Comparison of ENCODE assay signal across 8 cellular contexts in genomic region chr10:101467286-101467770, GRCh38.
A peak's percentile ranks its signal among the peaks of the same experiment; 100 is the strongest.
DNase-seq lines count a peak whose midpoint lies in the region; ATAC-seq and TF ChIP-seq lines count a peak whose summit lies in the region.

No MANE protein-coding gene starts in this region.

- no peak overlapping the region for H3K27ac Mint-ChIP-seq in naive thymus-derived CD4-positive, alpha-beta T cell

- H3K9ac ChIP-seq in GM23248: no peak overlapping the region

- peaks cover 5% of the 10 kb centered on the region for H3K4me1 ChIP-seq in GM23248 (ENCODE audit: insufficient read depth)
- H3K4me1 ChIP-seq in naive thymus-derived CD4-positive, alpha-beta T cell (ENCODE audit: control insufficient read depth in 2 of 2, insufficient read depth in 2 of 2, low read length in 2 of 2): no peaks in the 10 kb centered on the region

- H3K27me3 Mint-ChIP-seq in naive thymus-derived CD4-positive, alpha-beta T cell: peaks cover 0 to 3% (median 0%) of the 10 kb centered on the region in 5 donors

- peak overlapping the region; percentile 15 for H3K4me2 ChIP-seq in GM23248 (ENCODE audit: unreplicated experiment)

- CTCF ChIA-PET in naive thymus-derived CD4-positive, alpha-beta T cell (lab: Charles Lee): interaction anchor here (0.6 to 2.6 kb wide), 14 partner anchors 11 to 1487 kb away, joined by 3 to 28 read pairs (median 4); no protein-coding TSS in a partner anchor

- H3K4me3 ChIP-seq in GM23248: no peak overlapping the region
- no peak overlapping the region for H3K4me3 ChIP-seq in WERI-Rb-1 (ENCODE audit: low read depth, low read length)
- H3K4me3 ChIP-seq in naive thymus-derived CD4-positive, alpha-beta T cell (ENCODE audit: low read length): no peak overlapping the region

- H2AFZ ChIP-seq in GM23248: no peak overlapping the region

- H3F3A ChIP-seq in GM23248 (ENCODE audit: insufficient read depth): peaks cover 11% of the 10 kb centered on the region; the same call in 1 of the 2 replicates

- no peaks in the 10 kb centered on the region; the same call in 1 of the 2 replicates for H4K20me1 ChIP-seq in GM23248 (ENCODE audit: insufficient read depth)

- no peak overlapping the region for H3K4me3 Mint-ChIP-seq in naive thymus-derived CD4-positive, alpha-beta T cell

- H3K27me3 ChIP-seq in GM23248 (replicated peaks; ENCODE audit: insufficient read depth): no peaks in the 10 kb centered on the region
- H3K27me3 ChIP-seq in WERI-Rb-1 (ENCODE audit: insufficient read depth, low read depth, severe bottlenecking): no peaks in the 10 kb centered on the region
- H3K27me3 ChIP-seq in naive thymus-derived CD4-positive, alpha-beta T cell (ENCODE audit: control insufficient read depth in 2 of 2, insufficient read depth in 2 of 2, low read length in 2 of 2): no peaks in the 10 kb centered on the region

- in situ Hi-C loops in GM23248 (cut with MboI): no loop called here

- H3K9me3 Mint-ChIP-seq in naive thymus-derived CD4-positive, alpha-beta T cell: no peaks in the 10 kb centered on the region

- no peaks in the 10 kb centered on the region for H3K9me2 ChIP-seq in GM23248 (ENCODE audit: insufficient read depth)

- H3K9me3 ChIP-seq in GM23248 (ENCODE audit: low read depth) (no peaks in the 10 kb centered on the region), WERI-Rb-1 (ENCODE audit: severe bottlenecking) (no peaks in the 10 kb centered on the region)
- no peaks in the 10 kb centered on the region for H3K9me3 ChIP-seq in naive thymus-derived CD4-positive, alpha-beta T cell (ENCODE audit: control insufficient read depth in 2 of 3, low read length in 3 of 3)

- no peaks in the 10 kb centered on the region for H3K79me2 ChIP-seq in GM23248 (ENCODE audit: insufficient read depth)

- peaks cover 0 to 8% (median 0%) of the 10 kb centered on the region in 5 donors for H3K36me3 Mint-ChIP-seq in naive thymus-derived CD4-positive, alpha-beta T cell

- peaks cover 0 to 12% (median 9%) of the 10 kb centered on the region in 7 donors for H3K4me1 Mint-ChIP-seq in naive thymus-derived CD4-positive, alpha-beta T cell

- DNase-seq in COLO668 (lab: John Stamatoyannopoulos, UW; ENCODE audit: unreplicated experiment) (peak; percentile 5), GM23248 (peak; percentile 86), NCI-H2196 (lab: John Stamatoyannopoulos, UW; ENCODE audit: unreplicated experiment) (peak; percentile 47), WERI-Rb-1 (peak; percentile 56), NK-92 (lab: John Stamatoyannopoulos, UW; ENCODE audit: unreplicated experiment) (no peak)
- peak in 7 of 9 donors; percentile 22 to 64 (median 52) for DNase-seq in naive thymus-derived CD4-positive, alpha-beta T cell

- H3K27ac ChIP-seq in GM23248 (no peak overlapping the region), WERI-Rb-1 (peak overlapping the region; percentile 92)
- H3K27ac ChIP-seq in naive thymus-derived CD4-positive, alpha-beta T cell (ENCODE audit: low read depth, low read length): no peak overlapping the region

- intact Hi-C loops in naive thymus-derived CD4-positive, alpha-beta T cell (cut with micrococcal nuclease): loop anchor here (1.0 to 5.0 kb wide), 6 partner anchors 103 to 307 kb away; no protein-coding TSS in a partner anchor

- no peaks in the 10 kb centered on the region; the same call in 1 of the 2 replicates for H3K36me3 ChIP-seq in GM23248 (ENCODE audit: low read depth)
- peaks cover 2% of the 10 kb centered on the region; the same call in 1 of the 2 replicates for H3K36me3 ChIP-seq in WERI-Rb-1
- no peaks in the 10 kb centered on the region for H3K36me3 ChIP-seq in naive thymus-derived CD4-positive, alpha-beta T cell (ENCODE audit: control insufficient read depth in 2 of 3, insufficient read depth in 3 of 3, low read length in 3 of 3)

- ATAC-seq in esophagus mucosa (peak; percentile 84), HG02973 (IDR thresholded peaks at IDR 0.05; ENCODE audit: unreplicated experiment) (no peak)
- peak; percentile 90 for ATAC-seq in naive thymus-derived CD4-positive, alpha-beta T cell

- TF ChIP-seq CTCF in WERI-Rb-1 (IDR thresholded peaks at IDR 0.05; ENCODE audit: low read depth, low read length): peak; percentile 78

- POLR2A ChIA-PET in naive thymus-derived CD4-positive, alpha-beta T cell (lab: Charles Lee): interaction anchor here (0.5 kb wide), 1 partner anchor 1874 kb away, joined by 4 read pairs; no protein-coding TSS in a partner anchor

- 2 to 5% methylated on average over 3 of the region's 3 CpGs for WGBS in GM23248 (ENCODE audit: low coverage in 1 of 2, low lambda C conversion rate in 2 of 2, missing lambda C conversion rate in 2 of 2), 2 experiments
